ENCODE assay signal across 27 cellular contexts in the genomic region with DNA sequence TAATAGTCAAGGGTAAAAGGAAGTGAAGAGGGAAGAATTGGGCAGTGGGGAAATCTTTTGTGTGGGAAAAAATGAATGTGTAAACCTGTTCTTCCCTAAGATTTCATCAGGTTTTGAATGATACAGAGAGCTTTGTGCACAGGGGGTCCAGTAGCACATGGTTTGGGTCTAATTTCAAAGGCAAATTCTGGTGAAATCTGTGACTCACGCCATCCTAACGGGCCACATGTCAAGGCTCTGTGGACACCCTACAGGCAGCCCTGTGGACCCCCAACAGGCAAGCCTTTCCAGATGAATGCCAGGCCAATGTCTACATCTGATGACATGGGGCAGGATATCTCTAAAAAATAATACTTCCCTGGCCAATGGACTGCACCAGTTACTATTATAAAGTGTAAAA.
DNase-seq lines count a peak whose midpoint lies in the region; TF ChIP-seq lines count a peak whose summit lies in the region.
"Had no signal": no experiment of that assay in that cellular context is flagged by ENCODE, and none has a peak within 500 bp of the region (broad histone marks: within the 10 kb centered on the region; RNA-seq: fewer than 3 reads in every experiment).

No MANE protein-coding gene starts in this region.

- H2AK5ac ChIP-seq in mesendoderm (ENCODE audit: low read length), result no peak overlapping the region

- H3K27me3 Mint-ChIP-seq in brain, result no peaks in the 10 kb centered on the region
- H3K27me3 Mint-ChIP-seq: activated CD4-positive, alpha-beta T cell treated with anti-CD3 and anti-CD28 coated beads, Interleukin-2, amount 10 ng/mL, durations not matched to agents 7 days and 5 days had no signal

- no peak overlapping the region for H3K4me3 ChIP-seq in mesendoderm (ENCODE audit: low read length)
- H3K4me3 ChIP-seq: BLaER1 treated with 17β-estradiol and CSF1 and Interleukin-3, amounts not matched to agents 10 nM and 100 nM; body of pancreas; colonic mucosa; sigmoid colon; upper lobe of right lung had no signal

- H3K4me1 Mint-ChIP-seq in brain, result peaks cover 53% of the 10 kb centered on the region
- H3K4me1 Mint-ChIP-seq: activated CD4-positive, alpha-beta T cell treated with anti-CD3 and anti-CD28 coated beads, Interleukin-2, amount 10 ng/mL, durations not matched to agents 7 days and 5 days; activated naive CD8-positive, alpha-beta T cell treated with anti-CD3 and anti-CD28 coated beads for 36 hours; activated T-helper 17 cell treated with anti-CD3 and anti-CD28 coated beads, Interleukin-2, amount 50 U/mL, for 72 hours had no signal

- no peaks in the 10 kb centered on the region for H3K27me3 ChIP-seq in mesendoderm (ENCODE audit: insufficient read depth, low read length, poor library complexity)
- H3K27me3 ChIP-seq: BLaER1 treated with 17β-estradiol and CSF1 and Interleukin-3, amounts not matched to agents 10 nM and 100 nM; body of pancreas; colonic mucosa; sigmoid colon; upper lobe of right lung had no signal

- H2BK5ac ChIP-seq in mesendoderm (ENCODE audit: low read length), result peak overlapping the region; percentile 63

- H3K56ac ChIP-seq in mesendoderm (ENCODE audit: low read length), result peak overlapping the region; percentile 59

- WGBS in mesendoderm (ENCODE audit: extremely low coverage, insufficient coverage, low lambda C conversion rate), result no CpG with 5 or more reads among the region's 2 CpGs

- H3K79me1 ChIP-seq in mesendoderm (ENCODE audit: low read length), result peaks cover 6% of the 10 kb centered on the region

- H2BK120ac ChIP-seq in mesendoderm (ENCODE audit: low read depth, low read length), result peak overlapping the region; percentile 98

- peak overlapping the region; percentile 55 for H3K27ac ChIP-seq in mesendoderm (ENCODE audit: low read depth, low read length)
- H3K27ac ChIP-seq: BLaER1 treated with 17β-estradiol and CSF1 and Interleukin-3, amounts not matched to agents 10 nM and 100 nM; colonic mucosa; sigmoid colon; upper lobe of right lung had no signal

- no peak overlapping the region for H3K4me2 ChIP-seq in mesendoderm (ENCODE audit: low read length)
- H3K4me2 ChIP-seq: BLaER1 treated with 17β-estradiol and CSF1 and Interleukin-3, amounts not matched to agents 10 nM and 100 nM; SK-N-SH had no signal

- no peak overlapping the region for H4K5ac ChIP-seq in mesendoderm (ENCODE audit: low read length)

- peak overlapping the region in 3 of 5 experiments; percentile 47 to 67 (median 64) for H3K27ac Mint-ChIP-seq in brain
- H3K27ac Mint-ChIP-seq: activated CD4-positive, alpha-beta T cell treated with anti-CD3 and anti-CD28 coated beads, Interleukin-2, amount 10 ng/mL, durations not matched to agents 7 days and 5 days; activated naive CD8-positive, alpha-beta T cell treated with anti-CD3 and anti-CD28 coated beads for 36 hours; activated T-helper 17 cell treated with anti-CD3 and anti-CD28 coated beads, Interleukin-2, amount 50 U/mL, for 72 hours; natural killer cell treated with Interleukin-12 subunit alpha and Interleukin-12 subunit beta and Interleukin-15 and Interleukin-18, amount 100 ng/mL, for 72 hours had no signal

- peaks cover 11% of the 10 kb centered on the region for H3K4me1 ChIP-seq in mesendoderm (ENCODE audit: control insufficient read depth, low read depth, low read length)
- H3K4me1 ChIP-seq: BLaER1 treated with 17β-estradiol and CSF1 and Interleukin-3, amounts not matched to agents 10 nM and 100 nM; colonic mucosa; upper lobe of right lung had no signal

- no peaks in the 10 kb centered on the region for H3K9me3 Mint-ChIP-seq in brain
- H3K9me3 Mint-ChIP-seq: activated CD4-positive, alpha-beta T cell treated with anti-CD3 and anti-CD28 coated beads, Interleukin-2, amount 10 ng/mL, durations not matched to agents 7 days and 5 days; activated naive CD8-positive, alpha-beta T cell treated with anti-CD3 and anti-CD28 coated beads for 36 hours; activated T-helper 17 cell treated with anti-CD3 and anti-CD28 coated beads, Interleukin-2, amount 50 U/mL, for 72 hours; natural killer cell treated with Interleukin-12 subunit alpha and Interleukin-12 subunit beta and Interleukin-15 and Interleukin-18, amount 100 ng/mL, for 72 hours had no signal

- H3K9ac ChIP-seq in mesendoderm (ENCODE audit: low read length), result no peak overlapping the region
- H3K9ac ChIP-seq: BLaER1 treated with 17β-estradiol and CSF1 and Interleukin-3, amounts not matched to agents 10 nM and 100 nM; SK-N-SH had no signal

- H4K8ac ChIP-seq in mesendoderm (ENCODE audit: low read depth, low read length), result peak overlapping the region; percentile 97

- DNase-seq in EH (ENCODE audit: low read depth), result peak; percentile 18
- DNase-seq in LHCN-M2 (ENCODE audit: low read depth), result peak; percentile 32
- DNase-seq in mesendoderm, result peak; percentile 46
- no peak for DNase-seq in globus pallidus (ENCODE audit: low spot score)
- no peak for DNase-seq in activated naive CD4-positive, alpha-beta T cell treated with Interleukin-2 at 50 U/mL for 16 hours
- DNase-seq in HT-29 (ENCODE audit: low spot score), result no peak
- DNase-seq in activated CD4-positive, alpha-beta T cell treated with anti-CD3 and anti-CD28 coated beads, Interleukin-2, amount 50 U/mL, for 1 hour, result no peak
- DNase-seq: activated CD4-positive, alpha-beta T cell treated with anti-CD3 and anti-CD28 coated beads, Interleukin-2, amount 10 ng/mL, durations not matched to agents 7 days and 5 days; activated naive CD8-positive, alpha-beta T cell treated with anti-CD3 and anti-CD28 coated beads for 36 hours; colonic mucosa; H7; left colon; midbrain; NCI-H2081 treated with DMSO at 0.1 percent for 48 hours; NCI-H510A treated with DMSO at 0.1 percent for 48 hours; posterior cingulate gyrus; RPMI8226; sigmoid colon; SK-N-SH; substantia nigra; T-helper 2 cell; upper lobe of right lung had no signal

- no peaks in the 10 kb centered on the region for H3K79me2 ChIP-seq in mesendoderm (ENCODE audit: control insufficient read depth, insufficient read depth, low read length)

- H3K4me3 Mint-ChIP-seq in brain, result no peak overlapping the region
- H3K4me3 Mint-ChIP-seq: activated CD4-positive, alpha-beta T cell treated with anti-CD3 and anti-CD28 coated beads, Interleukin-2, amount 10 ng/mL, durations not matched to agents 7 days and 5 days; activated naive CD8-positive, alpha-beta T cell treated with anti-CD3 and anti-CD28 coated beads for 36 hours; activated T-helper 17 cell treated with anti-CD3 and anti-CD28 coated beads, Interleukin-2, amount 50 U/mL, for 72 hours; natural killer cell treated with Interleukin-12 subunit alpha and Interleukin-12 subunit beta and Interleukin-15 and Interleukin-18, amount 100 ng/mL, for 72 hours had no signal

- H3K4ac ChIP-seq in mesendoderm (ENCODE audit: low read depth, low read length), result no peak overlapping the region

- H2BK15ac ChIP-seq in mesendoderm (replicated peaks; ENCODE audit: low read depth), result no peak overlapping the region

- no peak overlapping the region for H3K23ac ChIP-seq in mesendoderm (ENCODE audit: low read length)

- H3K18ac ChIP-seq in mesendoderm (ENCODE audit: low read length), result peak overlapping the region; percentile 64

- H3K36me3 ChIP-seq in mesendoderm (ENCODE audit: control insufficient read depth, insufficient read depth, low read length), result no peaks in the 10 kb centered on the region
- H3K36me3 ChIP-seq: colonic mucosa, sigmoid colon, upper lobe of right lung had no signal

- peaks cover 4% of the 10 kb centered on the region for H3K36me3 Mint-ChIP-seq in brain
- H3K36me3 Mint-ChIP-seq: activated naive CD8-positive, alpha-beta T cell treated with anti-CD3 and anti-CD28 coated beads for 36 hours; natural killer cell treated with Interleukin-12 subunit alpha and Interleukin-12 subunit beta and Interleukin-15 and Interleukin-18, amount 100 ng/mL, for 72 hours had no signal

- TF ChIP-seq CTCF in brain (conservative IDR thresholded peaks at IDR 0.05), result no peak

Comparison
In these comparisons a context has a peak if more than half of its experiments do, and no peak if none do; other contexts are left out.
1. DNase-seq: peak in EH (single experiment), LHCN-M2 (single experiment) and mesendoderm (single experiment); none in globus pallidus (single experiment), activated naive CD4-positive, alpha-beta T cell treated with Interleukin-2 at 50 U/mL for 16 hours (single experiment), HT-29 (single experiment) and activated CD4-positive, alpha-beta T cell treated with anti-CD3 and anti-CD28 coated beads, Interleukin-2, amount 50 U/mL, for 1 hour (single experiment).